Comparison of ENCODE assay signal across 8 cellular contexts in genomic region chr6:7909323-7910276, GRCh38. TPM values are rescaled to one million over a fixed set of nuclear protein-coding genes. Genes with fewer than 3 reads are reported as not detected.
DNase-seq lines count a peak whose midpoint lies in the region; ATAC-seq lines count a peak whose summit lies in the region.

No MANE protein-coding gene starts in this region.

- H3K27me3 ChIP-seq in layer of hippocampus (ENCODE audit: control insufficient read depth, insufficient read depth, low read length), result no peaks in the 10 kb centered on the region

- DNase-seq in COR-L47 (lab: John Stamatoyannopoulos, UW) (peak; percentile 15), HT-29 (ENCODE audit: low spot score) (peak; percentile 38), T-helper 22 cell (ENCODE audit: low read depth) (peak; percentile 12), amniotic stem cell (lab: John Stamatoyannopoulos, UW) (no peak)
- DNase-seq in central memory CD8-positive, alpha-beta T cell (ENCODE audit: low spot score in 2 of 2), result no peak
- peak; percentile 41 to 42 for DNase-seq in stimulated activated CD4-positive, alpha-beta T cell treated with anti-CD3 and anti-CD28 coated beads, Interleukin-2, amount 100 ng/mL, for 48 hours

- H3K27ac ChIP-seq in layer of hippocampus (ENCODE audit: low read depth, low read length), result peak overlapping the region; percentile 2

- peak overlapping the region; percentile 71 for H3K4me3 Mint-ChIP-seq in central memory CD8-positive, alpha-beta T cell

- peak overlapping the region; percentile 19 for H3K27ac Mint-ChIP-seq in central memory CD8-positive, alpha-beta T cell (ENCODE audit: low read depth)

- peaks cover 14% of the 10 kb centered on the region for H3K4me1 Mint-ChIP-seq in central memory CD8-positive, alpha-beta T cell

- H3K9me3 Mint-ChIP-seq in central memory CD8-positive, alpha-beta T cell, result no peaks in the 10 kb centered on the region

- no peaks in the 10 kb centered on the region for H3K36me3 Mint-ChIP-seq in central memory CD8-positive, alpha-beta T cell (ENCODE audit: insufficient read depth)

- no peaks in the 10 kb centered on the region for H3K27me3 Mint-ChIP-seq in central memory CD8-positive, alpha-beta T cell

- peak; percentile 30 for ATAC-seq in GM19397 (IDR thresholded peaks at IDR 0.05; ENCODE audit: unreplicated experiment)
- ATAC-seq in central memory CD8-positive, alpha-beta T cell (replicated peaks; ENCODE audit: extremely low read depth, poor library complexity, severe bottlenecking), result no peak

RNA-seq across cellular contexts. Expression of gene TXNDC5, which starts 1.0 kb away (rescaled TPM):
- total RNA-seq in HT-29 (2014; rRNA removed; shearing (Covaris generic)), result 140 and 149 TPM in 2 replicates

Comparison
In these comparisons a context has a peak if more than half of its experiments do, and no peak if none do; other contexts are left out.
1. DNase-seq: peak in COR-L47 (single experiment), HT-29 (single experiment), T-helper 22 cell (single experiment) and stimulated activated CD4-positive, alpha-beta T cell treated with anti-CD3 and anti-CD28 coated beads, Interleukin-2, amount 100 ng/mL, for 48 hours (2 of 2); none in central memory CD8-positive, alpha-beta T cell (0 of 2) and amniotic stem cell (single experiment).